In genomic region chr2:169715379-169716228, GRCh38 we compare ENCODE assay signal across 1 cellular context.
TF ChIP-seq lines count a peak whose summit lies in the region.

No MANE protein-coding gene starts in this region.

TF ChIP-seq in K562, 482 proteins besides CTCF, POLR2A, EP300 and RAD21 (continued from another document and continues in another):
- TF ChIP-seq ZMIZ1 (IDR thresholded peaks at IDR 0.05; ENCODE audit: low read depth in 2 of 2, low read length in 2 of 2): 0 out of 4 replicates have a peak, but pooled peaks of 1 of the 2 experiments have one; percentile 11
- no peak for TF ChIP-seq AFF4 (CRISPR knock-in tag; IDR thresholded peaks at IDR 0.05)
- no peak for TF ChIP-seq NR3C1 (CRISPR knock-in tag; IDR thresholded peaks at IDR 0.05)
- no peak for TF ChIP-seq ZFP1 (CRISPR knock-in tag; IDR thresholded peaks at IDR 0.05)
- 0 out of 2 replicates have a peak, but pooled peaks have one; percentile 40 for TF ChIP-seq FOXO4 (CRISPR knock-in tag; IDR thresholded peaks at IDR 0.05)
- no peak for TF ChIP-seq NFYB (IDR thresholded peaks at IDR 0.05; ENCODE audit: extremely low read depth, insufficient read length)
- no peak for TF ChIP-seq ZNF217 (CRISPR knock-in tag; IDR thresholded peaks at IDR 0.05)
- TF ChIP-seq MEF2A (IDR thresholded peaks at IDR 0.05; ENCODE audit: control insufficient read depth, low read depth, low read length): no peak
- peak; percentile 4 for TF ChIP-seq ZFP36 (IDR thresholded peaks at IDR 0.05; ENCODE audit: low read depth, low read length, partially characterized antibody)
- no peak for TF ChIP-seq REST (CRISPR knock-in tag; IDR thresholded peaks at IDR 0.05; ENCODE audit: low read depth)
- TF ChIP-seq TEAD1 (CRISPR knock-in tag; IDR thresholded peaks at IDR 0.05): 0 out of 4 replicates have a peak, but pooled peaks have one; percentile 14 to 28
- TF ChIP-seq AFF1 (IDR thresholded peaks at IDR 0.05; ENCODE audit: low read depth in 1 of 2, partially characterized antibody in 2 of 2): no peak
- TF ChIP-seq GTF3C2 (IDR thresholded peaks at IDR 0.05; ENCODE audit: borderline replicate concordance, extremely low read depth, insufficient read length): no peak
- TF ChIP-seq PPARD (CRISPR knock-in tag; IDR thresholded peaks at IDR 0.05): no peak
- TF ChIP-seq TFE3 (CRISPR knock-in tag; IDR thresholded peaks at IDR 0.05): no peak
- no peak for TF ChIP-seq SMAD1 (IDR thresholded peaks at IDR 0.05; ENCODE audit: low read depth, low read length, partially characterized antibody)
- TF ChIP-seq ATF4 (CRISPR knock-in tag; IDR thresholded peaks at IDR 0.05): no peak
- no peak for TF ChIP-seq ZNF592 (IDR thresholded peaks at IDR 0.05)
- peak; percentile 40 for TF ChIP-seq SMAD4 (CRISPR knock-in tag; conservative IDR thresholded peaks at IDR 0.05)
